Comparison of ENCODE assay signal across 16 cellular contexts in genomic region chr10:17239276-17239660, GRCh38. TPM values are rescaled to one million over a fixed set of nuclear protein-coding genes. Genes with fewer than 3 reads are reported as not detected.
DNase-seq lines count a peak whose midpoint lies in the region; ATAC-seq and TF ChIP-seq lines count a peak whose summit lies in the region.
"Had no signal": no experiment of that assay in that cellular context is flagged by ENCODE, and none has a peak within 500 bp of the region (broad histone marks: within the 10 kb centered on the region; RNA-seq: fewer than 3 reads in every experiment).

No MANE protein-coding gene starts in this region.

- H3K27ac Mint-ChIP-seq in activated CD8-positive, alpha-beta memory T cell treated with anti-CD3 and anti-CD28 coated beads, Interleukin-2, amount 10 ng/mL, durations not matched to agents 7 days and 5 days: no peak overlapping the region
- H3K27ac Mint-ChIP-seq: activated CD4-positive, alpha-beta memory T cell treated with anti-CD3 and anti-CD28 coated beads for 36 hours had no signal

- no peaks in the 10 kb centered on the region for H3K27me3 Mint-ChIP-seq in activated CD8-positive, alpha-beta memory T cell treated with anti-CD3 and anti-CD28 coated beads, Interleukin-2, amount 10 ng/mL, durations not matched to agents 7 days and 5 days
- H3K27me3 Mint-ChIP-seq: activated CD4-positive, alpha-beta memory T cell treated with anti-CD3 and anti-CD28 coated beads for 36 hours; IgD-negative memory B cell had no signal

- peak; percentile 8 for ATAC-seq in activated CD8-positive, alpha-beta memory T cell treated with anti-CD3 and anti-CD28 coated beads, Interleukin-2, amount 10 ng/mL, durations not matched to agents 7 days and 5 days
- ATAC-seq in HG03095 (IDR thresholded peaks at IDR 0.05; ENCODE audit: unreplicated experiment): no peak
- ATAC-seq in aorta (ENCODE audit: low FRiP score): no peak
- ATAC-seq: stimulated activated naive CD8-positive, alpha-beta T cell treated with anti-CD3 and anti-CD28 coated beads, Interleukin-15, Interleukin-2, amounts not matched to agents 100 U/mL and 50 U/mL, for 24 hours had no signal

- in situ Hi-C loops in brain microvascular endothelial cell (cut with HindIII; ENCODE audit: low pct_ligation_motif_present, low sequenced_read_pairs) (loop anchor here (25.0 kb wide), 1 partner anchor 377 kb away; no protein-coding TSS in a partner anchor), transverse colon (cut with MboI; ENCODE audit: low pct_ligation_motif_present in 1 of 4, low pct_unique_long_range_greater_than_20kb in 1 of 4, low sequenced_read_pairs in 3 of 4) (no loop called here)

- peaks cover 30% of the 10 kb centered on the region for H3K36me3 Mint-ChIP-seq in activated CD8-positive, alpha-beta memory T cell treated with anti-CD3 and anti-CD28 coated beads, Interleukin-2, amount 10 ng/mL, durations not matched to agents 7 days and 5 days

- TF ChIP-seq CTCF in brain microvascular endothelial cell (IDR thresholded peaks at IDR 0.05; ENCODE audit: low read depth, low read length, missing control alignments): no peak
- no peak for TF ChIP-seq CTCF in transverse colon (IDR thresholded peaks at IDR 0.05)

- H3K27me3 ChIP-seq in brain microvascular endothelial cell (replicated peaks) (no peaks in the 10 kb centered on the region), transverse colon (no peaks in the 10 kb centered on the region), aorta (ENCODE audit: control insufficient read depth in 1 of 2, insufficient read depth in 2 of 2, low read length in 1 of 2) (no peaks in the 10 kb centered on the region)

- H3K4me3 ChIP-seq in brain microvascular endothelial cell (ENCODE audit: low read depth, low read length) (no peak overlapping the region), mesodermal cell (ENCODE audit: extremely low read depth, insufficient read depth, low read length, poor library complexity, severe bottlenecking) (no peak overlapping the region), transverse colon (no peak overlapping the region), aorta (ENCODE audit: low read length in 2 of 2) (no peak overlapping the region)
- H3K4me3 ChIP-seq: SK-N-MC, skin epidermis had no signal

- H3K4me1 ChIP-seq in mesodermal cell (ENCODE audit: control insufficient read depth, insufficient read depth, low read length, poor library complexity, severe bottlenecking): peaks cover 3% of the 10 kb centered on the region
- peaks cover 0 to 24% (median 5%) of the 10 kb centered on the region in 4 donors for H3K4me1 ChIP-seq in transverse colon
- H3K4me1 ChIP-seq in aorta (ENCODE audit: control insufficient read depth in 1 of 2, insufficient read depth in 2 of 2, low read length in 2 of 2): peaks cover 4 to 5% of the 10 kb centered on the region in 2 donors

- H3K9me3 Mint-ChIP-seq in activated CD8-positive, alpha-beta memory T cell treated with anti-CD3 and anti-CD28 coated beads, Interleukin-2, amount 10 ng/mL, durations not matched to agents 7 days and 5 days (ENCODE audit: low read depth): no peaks in the 10 kb centered on the region
- H3K9me3 Mint-ChIP-seq: activated CD4-positive, alpha-beta memory T cell treated with anti-CD3 and anti-CD28 coated beads for 36 hours; IgD-negative memory B cell had no signal

- WGBS in mesodermal cell (ENCODE audit: insufficient coverage in 2 of 2), 2 experiments: 86 to 91% methylated on average over 1 to 2 of the region's 2 CpGs
- 81 to 90% methylated on average over 2 of the region's 2 CpGs for WGBS in transverse colon (ENCODE audit: low coverage in 1 of 2), 2 donors
- WGBS in aorta, 2 donors: 81 to 83% methylated on average over 2 of the region's 2 CpGs

- H3K9me3 ChIP-seq in mesodermal cell (ENCODE audit: control insufficient read depth, low read length) (no peaks in the 10 kb centered on the region), transverse colon (no peaks in the 10 kb centered on the region), aorta (ENCODE audit: control insufficient read depth, low read length) (no peaks in the 10 kb centered on the region)

- intact Hi-C loops in transverse colon (cut with DNase I; ENCODE audit: low total_unique reads) (no loop called here), aorta (cut with DNase I) (no loop called here)

- no peak for DNase-seq in activated CD8-positive, alpha-beta memory T cell treated with anti-CD3 and anti-CD28 coated beads, Interleukin-2, amount 10 ng/mL, durations not matched to agents 7 days and 5 days
- DNase-seq in activated CD8-positive, alpha-beta memory T cell treated with anti-CD3 and anti-CD28 coated beads, Interleukin-2, amount 50 U/mL, for 48 hours: no peak
- DNase-seq in brain microvascular endothelial cell: no peak
- DNase-seq in transverse colon: no peak
- DNase-seq in NCI-H1092 treated with DMSO at 0.1 percent for 48 hours (lab: John Stamatoyannopoulos, UW): no peak
- no peak for DNase-seq in aorta
- DNase-seq: 8988T; activated CD4-positive, alpha-beta memory T cell treated with anti-CD3 and anti-CD28 coated beads for 36 hours; COR-L47; NCI-H1092; stimulated activated naive CD8-positive, alpha-beta T cell treated with anti-CD3 and anti-CD28 coated beads, Interleukin-15, Interleukin-2, amounts not matched to agents 100 U/mL and 50 U/mL, for 24 hours had no signal

- no peak for TF ChIP-seq EP300 in transverse colon (IDR thresholded peaks at IDR 0.05; ENCODE audit: low read depth)

- no peak overlapping the region for H3K4me3 Mint-ChIP-seq in activated CD8-positive, alpha-beta memory T cell treated with anti-CD3 and anti-CD28 coated beads, Interleukin-2, amount 10 ng/mL, durations not matched to agents 7 days and 5 days
- H3K4me3 Mint-ChIP-seq: activated CD4-positive, alpha-beta memory T cell treated with anti-CD3 and anti-CD28 coated beads for 36 hours; IgD-negative memory B cell had no signal

- H3K4me1 Mint-ChIP-seq in activated CD8-positive, alpha-beta memory T cell treated with anti-CD3 and anti-CD28 coated beads, Interleukin-2, amount 10 ng/mL, durations not matched to agents 7 days and 5 days: peaks cover 24% of the 10 kb centered on the region

- TF ChIP-seq POLR2A in transverse colon (IDR thresholded peaks at IDR 0.05): no peak

- peak overlapping the region; percentile 15 for H3K27ac ChIP-seq in brain microvascular endothelial cell
- H3K27ac ChIP-seq in mesodermal cell (ENCODE audit: low read depth, low read length, severe bottlenecking): peak overlapping the region; percentile 82
- H3K27ac ChIP-seq in transverse colon: peak overlapping the region; percentile 9 to 49 (median 12)
- H3K27ac ChIP-seq in aorta (ENCODE audit: low read depth in 1 of 2, low read length in 2 of 2): peak overlapping the region in 1 of 2 donors; percentile 95
- H3K27ac ChIP-seq: SK-N-MC had no signal

- CTCF ChIA-PET in activated CD8-positive, alpha-beta memory T cell treated with anti-CD3 and anti-CD28 coated beads, Interleukin-2, amount 10 ng/mL, durations not matched to agents 7 days and 5 days (lab: Charles Lee): no interaction called here

- peaks cover 31% of the 10 kb centered on the region for H3K36me3 ChIP-seq in brain microvascular endothelial cell (replicated peaks)
- peaks cover 30% of the 10 kb centered on the region for H3K36me3 ChIP-seq in mesodermal cell (ENCODE audit: control insufficient read depth, insufficient read depth, low read length)
- H3K36me3 ChIP-seq in transverse colon: peaks cover 0 to 38% (median 10%) of the 10 kb centered on the region in 4 donors
- H3K36me3 ChIP-seq in aorta (ENCODE audit: control insufficient read depth in 1 of 2, insufficient read depth in 2 of 2, low read length in 1 of 2): peaks cover 7 to 12% of the 10 kb centered on the region in 2 donors

RNA-seq across cellular contexts. Expression of gene VIM, which starts 11.2 kb away (rescaled TPM):
- total RNA-seq in activated CD8-positive, alpha-beta memory T cell treated with anti-CD3 and anti-CD28 coated beads, Interleukin-2, amount 10 ng/mL, durations not matched to agents 7 days and 5 days: 1,000 to 10,000 TPM; 1,771 to 2,143 TPM
- 9,893 TPM for polyA plus RNA-seq in mesodermal cell (2013, experiment 1 of 2)
- polyA plus RNA-seq in mesodermal cell (2013, experiment 2 of 2): 9,295 TPM
- 1,000 to 10,000 TPM in 1 of 4 donors, 100 to 1,000 TPM in 3; 345 to 1,157 (median 686) TPM for total RNA-seq in transverse colon
- total RNA-seq in aorta: 1,000 to 10,000 TPM; 3,936 to 5,947 TPM
- 1,000 to 10,000 TPM; 2,428 to 5,138 TPM for polyA plus RNA-seq in aorta

RNA-seq across cellular contexts. Expression of gene TRDMT1, which starts 37.8 kb away (rescaled TPM):
- total RNA-seq in activated CD8-positive, alpha-beta memory T cell treated with anti-CD3 and anti-CD28 coated beads, Interleukin-2, amount 10 ng/mL, durations not matched to agents 7 days and 5 days: 1 to 10 TPM; 7.7 to 9.2 TPM
- 7.9 TPM for polyA plus RNA-seq in mesodermal cell (2013, experiment 1 of 2)
- 6.1 TPM for polyA plus RNA-seq in mesodermal cell (2013, experiment 2 of 2)
- total RNA-seq in transverse colon: 1 to 10 TPM; 3.7 to 9.7 (median 7.9) TPM
- total RNA-seq in aorta: 10 to 100 TPM; 13.4 to 15.2 TPM
- polyA plus RNA-seq in aorta: 1 to 10 TPM; 4.8 to 5.2 TPM
